In genomic region chr1:19330449-19331135, GRCh38 we compare ENCODE assay signal across 19 cellular contexts. TPM values are rescaled to one million over a fixed set of nuclear protein-coding genes. Genes with fewer than 3 reads are reported as not detected.
A peak's percentile ranks its signal among the peaks of the same experiment; 100 is the strongest.
DNase-seq lines count a peak whose midpoint lies in the region; ATAC-seq and TF ChIP-seq lines count a peak whose summit lies in the region.
"Had no signal": no experiment of that assay in that cellular context is flagged by ENCODE, and none has a peak within 500 bp of the region (broad histone marks: within the 10 kb centered on the region; RNA-seq: fewer than 3 reads in every experiment).

No MANE protein-coding gene starts in this region.

- H3K36me3 ChIP-seq in endodermal cell (ENCODE audit: control insufficient read depth, insufficient read depth, low read length) = peaks cover 18% of the 10 kb centered on the region

- H3K4me3 Mint-ChIP-seq in IgD-negative memory B cell (no peak overlapping the region), T-helper 17 cell (peak overlapping the region; percentile 25), endodermal cell (no peak overlapping the region)
- no peak overlapping the region for H3K4me3 Mint-ChIP-seq in stimulated activated effector memory CD8-positive, alpha-beta T cell treated with anti-CD3 and anti-CD28 coated beads, Interleukin-12 subunit alpha, Interleukin-12 subunit beta, amount 100 ng/mL, for 72 hours
- H3K4me3 Mint-ChIP-seq: B cell; CD4-positive, alpha-beta T cell had no signal

- ATAC-seq in T-helper 17 cell (no peak), HG02938 (IDR thresholded peaks at IDR 0.05; ENCODE audit: unreplicated experiment) (no peak)
- ATAC-seq in stimulated activated effector memory CD8-positive, alpha-beta T cell treated with anti-CD3 and anti-CD28 coated beads, Interleukin-12 subunit alpha, Interleukin-12 subunit beta, amount 100 ng/mL, for 72 hours = no peak

- H3K27me3 Mint-ChIP-seq in IgD-negative memory B cell (no peaks in the 10 kb centered on the region), T-helper 17 cell (no peaks in the 10 kb centered on the region), endodermal cell (ENCODE audit: insufficient read depth) (no peaks in the 10 kb centered on the region)
- H3K27me3 Mint-ChIP-seq: B cell; CD4-positive, alpha-beta T cell had no signal

- no peak overlapping the region for H3K9ac ChIP-seq in endodermal cell (ENCODE audit: extremely low read depth, low read length, poor library complexity, severe bottlenecking)
- H3K9ac ChIP-seq: KMS-11 had no signal

- no peaks in the 10 kb centered on the region for H3K4me1 ChIP-seq in endodermal cell (ENCODE audit: control insufficient read depth, insufficient read depth, low read length)
- H3K4me1 ChIP-seq: HAP-1, SJSA1 had no signal

- WGBS in endodermal cell (ENCODE audit: insufficient coverage in 1 of 2, insufficient read length in 1 of 2), 2 experiments = 95% methylated on average over 4 to 14 of the region's 14 CpGs

- H3K9me3 Mint-ChIP-seq in IgD-negative memory B cell = no peaks in the 10 kb centered on the region
- H3K9me3 Mint-ChIP-seq in endodermal cell = no peaks in the 10 kb centered on the region
- H3K9me3 Mint-ChIP-seq in stimulated activated effector memory CD8-positive, alpha-beta T cell treated with anti-CD3 and anti-CD28 coated beads, Interleukin-12 subunit alpha, Interleukin-12 subunit beta, amount 100 ng/mL, for 72 hours = no peaks in the 10 kb centered on the region
- H3K9me3 Mint-ChIP-seq: CD4-positive, alpha-beta T cell had no signal

- H3K27me3 ChIP-seq in endodermal cell (ENCODE audit: control insufficient read depth, insufficient read depth, low read length, poor library complexity, severe bottlenecking) = no peaks in the 10 kb centered on the region
- H3K27me3 ChIP-seq: SJSA1 had no signal

- TF ChIP-seq CTCF in endodermal cell (conservative IDR thresholded peaks at IDR 0.05) = no peak

- H3K36me3 Mint-ChIP-seq in IgD-negative memory B cell (peaks cover 4% of the 10 kb centered on the region), T-helper 17 cell (ENCODE audit: low read depth) (no peaks in the 10 kb centered on the region), endodermal cell (ENCODE audit: low read depth) (peaks cover 21% of the 10 kb centered on the region)
- H3K36me3 Mint-ChIP-seq in stimulated activated effector memory CD8-positive, alpha-beta T cell treated with anti-CD3 and anti-CD28 coated beads, Interleukin-12 subunit alpha, Interleukin-12 subunit beta, amount 100 ng/mL, for 72 hours = peaks cover 35% of the 10 kb centered on the region

- no peak overlapping the region for H3K4me3 ChIP-seq in endodermal cell (ENCODE audit: low read length)
- H3K4me3 ChIP-seq: HAP-1, PC-9, SJSA1 had no signal

- peak overlapping the region; percentile 24 for H3K27ac ChIP-seq in endodermal cell (ENCODE audit: low read depth, low read length)
- H3K27ac ChIP-seq: KMS-11, PC-9, SJSA1 had no signal

- peaks cover 0 to 2% (median 0%) of the 10 kb centered on the region in 3 donors for H3K4me1 Mint-ChIP-seq in IgD-negative memory B cell
- peaks cover 5% of the 10 kb centered on the region for H3K4me1 Mint-ChIP-seq in T-helper 17 cell
- no peaks in the 10 kb centered on the region for H3K4me1 Mint-ChIP-seq in endodermal cell
- peaks cover 2% of the 10 kb centered on the region for H3K4me1 Mint-ChIP-seq in stimulated activated effector memory CD8-positive, alpha-beta T cell treated with anti-CD3 and anti-CD28 coated beads, Interleukin-12 subunit alpha, Interleukin-12 subunit beta, amount 100 ng/mL, for 72 hours
- H3K4me1 Mint-ChIP-seq: B cell had no signal

- no peaks in the 10 kb centered on the region for H3K9me3 ChIP-seq in T-helper 17 cell (ENCODE audit: control insufficient read depth, low read length, poor library complexity, severe bottlenecking)
- no peaks in the 10 kb centered on the region for H3K9me3 ChIP-seq in endodermal cell (ENCODE audit: control insufficient read depth, low read length)
- H3K9me3 ChIP-seq: HAP-1, SJSA1 had no signal

- DNase-seq in T-helper 17 cell = no peak
- no peak for DNase-seq in endodermal cell
- DNase-seq in stimulated activated effector memory CD8-positive, alpha-beta T cell treated with anti-CD3 and anti-CD28 coated beads, Interleukin-12 subunit alpha, Interleukin-12 subunit beta, amount 100 ng/mL, for 72 hours (ENCODE audit: low spot score in 2 of 2) = no peak
- no peak for DNase-seq in GDM1 (lab: John Stamatoyannopoulos, UW)
- no peak for DNase-seq in UCSD-AML1 (lab: John Stamatoyannopoulos, UW; ENCODE audit: unreplicated experiment)
- DNase-seq: Calu3; CD4-positive, alpha-beta T cell; DMS53; NCI-H1048; NCI-H1436 treated with DMSO at 0.1 percent for 48 hours; NCI-H2029 treated with DMSO at 0.1 percent for 48 hours; NCI-H510A treated with DMSO at 0.1 percent for 48 hours; PC-9 had no signal

- H3K27ac Mint-ChIP-seq in IgD-negative memory B cell = peak overlapping the region in 2 of 3 donors; percentile 35 to 42
- peak overlapping the region; percentile 9 for H3K27ac Mint-ChIP-seq in T-helper 17 cell
- H3K27ac Mint-ChIP-seq in endodermal cell = no peak overlapping the region
- peak overlapping the region; percentile 4 for H3K27ac Mint-ChIP-seq in stimulated activated effector memory CD8-positive, alpha-beta T cell treated with anti-CD3 and anti-CD28 coated beads, Interleukin-12 subunit alpha, Interleukin-12 subunit beta, amount 100 ng/mL, for 72 hours
- H3K27ac Mint-ChIP-seq: B cell; CD4-positive, alpha-beta T cell had no signal

RNA-seq across cellular contexts. Expression of gene SLC66A1, which starts 18.5 kb away (rescaled TPM):
- polyA plus RNA-seq in IgD-negative memory B cell = 12.7 TPM
- total RNA-seq in T-helper 17 cell = 1 to 10 TPM; 3.3 to 3.9 TPM
- 10 to 100 TPM; 20.8 to 22.6 TPM for total RNA-seq in endodermal cell
- polyA plus RNA-seq in endodermal cell (2013, experiment 1 of 2) = 20.0 TPM
- polyA plus RNA-seq in endodermal cell (2013, experiment 2 of 2) = 18.9 TPM

RNA-seq across cellular contexts. Expression of gene AKR7A2, which starts 18.6 kb away (rescaled TPM):
- 87.9 TPM for polyA plus RNA-seq in IgD-negative memory B cell
- total RNA-seq in T-helper 17 cell = 10 to 100 TPM; 17.3 to 21.9 TPM
- total RNA-seq in endodermal cell = 10 to 100 TPM; 47.8 to 66.1 TPM
- 53.1 TPM for polyA plus RNA-seq in endodermal cell (2013, experiment 1 of 2)
- 52.3 TPM for polyA plus RNA-seq in endodermal cell (2013, experiment 2 of 2)

RNA-seq across cellular contexts. Expression of gene AKR7A3, which starts 42.0 kb away (rescaled TPM):
- 0.20 TPM for polyA plus RNA-seq in IgD-negative memory B cell
- total RNA-seq in T-helper 17 cell (1 to 10 TPM; 1.1 to 1.4 TPM), endodermal cell (1 to 10 TPM in 1 of 2 donors, under 1 TPM in 1; 0.92 to 2.0 TPM)
- 0.85 TPM for polyA plus RNA-seq in endodermal cell (2013, experiment 1 of 2)
- 1.2 TPM for polyA plus RNA-seq in endodermal cell (2013, experiment 2 of 2)

Comparison
In these comparisons a context has a peak if more than half of its experiments do, and no peak if none do; other contexts are left out.
1. RNA of gene SLC66A1, which starts 18.5 kb away (total RNA-seq): 20.8 to 22.6 TPM in endodermal cell; 3.3 to 3.9 TPM in T-helper 17 cell; every median in the first group is over 4 times any median in the second.